26 cellular contexts compared by ENCODE assay signal in the genomic region with DNA sequence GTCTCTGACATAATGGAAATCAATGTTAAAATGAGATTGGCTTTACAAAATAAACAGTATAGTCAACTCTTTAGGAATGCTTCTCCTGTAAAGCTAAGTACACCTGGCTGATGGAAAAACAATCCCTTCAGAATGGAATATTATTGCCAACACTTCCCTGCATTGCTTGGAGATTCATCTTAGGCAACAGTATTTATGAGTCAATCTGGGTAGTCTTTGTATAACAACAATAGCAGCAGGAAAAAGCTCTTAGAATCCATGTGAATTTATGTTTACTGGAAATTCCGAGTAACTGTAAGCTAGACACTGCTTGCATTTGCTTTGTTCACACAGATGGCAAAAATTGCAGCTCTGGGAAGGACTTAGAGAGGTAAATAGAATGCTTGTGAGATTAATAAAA.
"Had no signal": no experiment of that assay in that cellular context is flagged by ENCODE, and none has a peak within 500 bp of the region (broad histone marks: within the 10 kb centered on the region; RNA-seq: fewer than 3 reads in every experiment).

No MANE protein-coding gene starts in this region.

- H3K27me3 Mint-ChIP-seq: activated CD4-positive, alpha-beta T cell treated with anti-CD3 and anti-CD28 coated beads, Interleukin-2, amount 10 ng/mL, durations not matched to agents 24 days and 14 days; activated CD8-positive, alpha-beta memory T cell treated with anti-CD3 and anti-CD28 coated beads, Interleukin-2, amount 10 ng/mL, durations not matched to agents 7 days and 5 days; activated naive CD4-positive, alpha-beta T cell treated with anti-CD3 and anti-CD28 coated beads, Interleukin-2, amount 10 ng/mL, durations not matched to agents 7 days and 5 days; activated naive CD8-positive, alpha-beta T cell had no signal

- H3K36me3 Mint-ChIP-seq: activated CD4-positive, alpha-beta memory T cell treated with anti-CD3 and anti-CD28 coated beads for 36 hours; activated CD8-positive, alpha-beta memory T cell treated with anti-CD3 and anti-CD28 coated beads, Interleukin-2, amount 10 ng/mL, durations not matched to agents 7 days and 5 days; activated naive CD4-positive, alpha-beta T cell treated with anti-CD3 and anti-CD28 coated beads, Interleukin-2, amount 10 ng/mL, durations not matched to agents 7 days and 5 days; activated naive CD8-positive, alpha-beta T cell had no signal

- H3K4me1 Mint-ChIP-seq: activated CD4-positive, alpha-beta T cell treated with anti-CD3 and anti-CD28 coated beads for 36 hours; activated CD4-positive, alpha-beta T cell treated with anti-CD3 and anti-CD28 coated beads, Interleukin-2, amount 10 ng/mL, durations not matched to agents 24 days and 14 days; activated CD8-positive, alpha-beta memory T cell treated with anti-CD3 and anti-CD28 coated beads, Interleukin-2, amount 10 ng/mL, durations not matched to agents 7 days and 5 days; activated naive CD4-positive, alpha-beta T cell treated with anti-CD3 and anti-CD28 coated beads, Interleukin-2, amount 10 ng/mL, durations not matched to agents 7 days and 5 days had no signal

- H3K9me3 ChIP-seq: esophagus muscularis mucosa, gastroesophageal sphincter, heart right ventricle had no signal

- H3K4me3 ChIP-seq: esophagus muscularis mucosa, gastroesophageal sphincter, heart right ventricle had no signal

- H3K27me3 ChIP-seq: brain microvascular endothelial cell, esophagus muscularis mucosa, gastroesophageal sphincter had no signal

- H3K36me3 ChIP-seq: brain microvascular endothelial cell, esophagus muscularis mucosa, gastroesophageal sphincter, heart right ventricle had no signal

- DNase-seq: activated CD4-positive, alpha-beta memory T cell treated with anti-CD3 and anti-CD28 coated beads for 36 hours; activated CD4-positive, alpha-beta T cell treated with anti-CD3 and anti-CD28 coated beads for 36 hours; activated CD4-positive, CD25-positive, alpha-beta regulatory T cell; activated CD4-positive, CD25-positive, alpha-beta regulatory T cell treated with anti-CD3 and anti-CD28 coated beads, Interleukin-2, amount 50 U/mL, for 72 hours; activated CD8-positive, alpha-beta memory T cell treated with anti-CD3 and anti-CD28 coated beads, Interleukin-2, amount 10 ng/mL, durations not matched to agents 7 days and 5 days; activated CD8-positive, alpha-beta memory T cell treated with anti-CD3 and anti-CD28 coated beads, Interleukin-2, amount 50 U/mL, for 4 hours; activated CD8-positive, alpha-beta T cell treated with anti-CD3 and anti-CD28 coated beads, Interleukin-2, amount 10 ng/mL, durations not matched to agents 7 days and 5 days; activated gamma-delta T cell; activated naive CD4-positive, alpha-beta T cell; activated naive CD4-positive, alpha-beta T cell treated with anti-CD3 and anti-CD28 coated beads, Interleukin-2, amount 10 ng/mL, durations not matched to agents 7 days and 5 days; activated T-cell treated with anti-CD3 and anti-CD28 coated beads, Interleukin-2, amount 50 U/mL, for 1 hour; activated T-cell treated with anti-CD3 and anti-CD28 coated beads, Interleukin-2, amount 50 U/mL, for 48 hours; amniotic stem cell; anterior cingulate cortex; brain microvascular endothelial cell; caudate nucleus; cortex of kidney; dermis blood vessel endothelial cell; effector CD8-positive, alpha-beta T cell; foreskin melanocyte; heart right ventricle; T-helper 2 cell had no signal

- H3K27ac ChIP-seq: brain microvascular endothelial cell, esophagus muscularis mucosa, gastroesophageal sphincter, heart right ventricle had no signal

- H3K9me3 Mint-ChIP-seq: activated CD4-positive, alpha-beta memory T cell treated with anti-CD3 and anti-CD28 coated beads for 36 hours; activated CD4-positive, alpha-beta T cell treated with anti-CD3 and anti-CD28 coated beads, Interleukin-2, amount 10 ng/mL, durations not matched to agents 24 days and 14 days; activated naive CD4-positive, alpha-beta T cell treated with anti-CD3 and anti-CD28 coated beads, Interleukin-2, amount 10 ng/mL, durations not matched to agents 7 days and 5 days had no signal

- H3K27ac Mint-ChIP-seq: activated CD4-positive, alpha-beta memory T cell treated with anti-CD3 and anti-CD28 coated beads for 36 hours; activated CD4-positive, alpha-beta T cell treated with anti-CD3 and anti-CD28 coated beads for 36 hours; activated CD4-positive, alpha-beta T cell treated with anti-CD3 and anti-CD28 coated beads, Interleukin-2, amount 10 ng/mL, durations not matched to agents 24 days and 14 days; activated CD8-positive, alpha-beta memory T cell treated with anti-CD3 and anti-CD28 coated beads, Interleukin-2, amount 10 ng/mL, durations not matched to agents 7 days and 5 days; activated CD8-positive, alpha-beta T cell treated with anti-CD3 and anti-CD28 coated beads, Interleukin-2, amount 10 ng/mL, durations not matched to agents 7 days and 5 days; activated naive CD4-positive, alpha-beta T cell treated with anti-CD3 and anti-CD28 coated beads, Interleukin-2, amount 10 ng/mL, durations not matched to agents 7 days and 5 days; activated naive CD8-positive, alpha-beta T cell had no signal

- H3K4me1 ChIP-seq: esophagus muscularis mucosa, gastroesophageal sphincter, heart right ventricle had no signal

- ATAC-seq: activated CD4-positive, alpha-beta T cell treated with anti-CD3 and anti-CD28 coated beads for 36 hours; activated CD8-positive, alpha-beta memory T cell treated with anti-CD3 and anti-CD28 coated beads, Interleukin-2, amount 10 ng/mL, durations not matched to agents 7 days and 5 days; activated CD8-positive, alpha-beta T cell treated with anti-CD3 and anti-CD28 coated beads, Interleukin-2, amount 10 ng/mL, durations not matched to agents 7 days and 5 days; gastroesophageal sphincter; heart right ventricle had no signal

- H3K4me3 Mint-ChIP-seq: activated CD4-positive, alpha-beta memory T cell treated with anti-CD3 and anti-CD28 coated beads for 36 hours; activated CD4-positive, alpha-beta T cell treated with anti-CD3 and anti-CD28 coated beads for 36 hours; activated CD4-positive, alpha-beta T cell treated with anti-CD3 and anti-CD28 coated beads, Interleukin-2, amount 10 ng/mL, durations not matched to agents 24 days and 14 days; activated CD8-positive, alpha-beta memory T cell treated with anti-CD3 and anti-CD28 coated beads, Interleukin-2, amount 10 ng/mL, durations not matched to agents 7 days and 5 days; activated CD8-positive, alpha-beta T cell treated with anti-CD3 and anti-CD28 coated beads, Interleukin-2, amount 10 ng/mL, durations not matched to agents 7 days and 5 days; activated naive CD4-positive, alpha-beta T cell treated with anti-CD3 and anti-CD28 coated beads, Interleukin-2, amount 10 ng/mL, durations not matched to agents 7 days and 5 days; activated naive CD8-positive, alpha-beta T cell had no signal
